Comparison of ENCODE assay signal across 1 cellular context in the genomic region with DNA sequence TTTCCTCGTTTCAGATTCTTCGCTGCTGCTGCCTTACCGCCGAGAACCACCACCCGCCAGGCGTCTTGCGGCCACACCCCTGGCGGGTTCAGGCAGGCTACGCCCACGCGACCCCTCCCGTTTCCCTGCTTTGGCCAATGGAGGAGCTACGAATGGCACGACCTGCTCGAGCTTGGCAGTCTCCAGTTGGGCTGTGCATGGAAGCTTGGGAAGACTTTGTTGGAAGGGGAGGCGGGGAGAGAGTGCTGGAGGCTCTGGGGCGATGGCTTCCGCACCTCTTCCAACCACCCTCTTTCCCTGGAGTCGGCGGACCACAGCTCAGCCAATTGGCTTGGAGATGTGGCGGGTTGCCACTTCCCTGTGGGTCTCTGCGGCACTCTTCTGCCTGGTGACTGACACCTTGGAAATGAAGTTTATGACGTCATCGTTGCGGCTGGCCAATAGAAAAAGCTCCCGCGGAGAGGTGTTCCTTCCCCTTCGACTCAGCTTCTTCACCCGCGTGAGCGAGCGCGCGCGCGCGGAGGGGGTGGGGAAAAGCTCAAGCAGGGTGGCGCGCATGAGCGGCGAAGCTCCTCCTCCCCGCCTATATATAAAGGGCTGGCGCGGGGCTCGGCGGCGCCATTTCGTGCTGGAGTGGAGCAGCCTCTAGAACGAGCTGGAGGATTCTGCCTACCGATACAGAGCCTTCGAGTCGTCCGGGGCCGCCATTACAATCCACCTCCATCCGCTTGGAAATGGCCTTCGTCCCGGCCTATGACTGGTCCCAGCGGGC.
A peak's percentile ranks its signal among the peaks of the same experiment; 100 is the strongest.
TF ChIP-seq lines count a peak whose summit lies in the region.

No MANE protein-coding gene starts in this region.

TF ChIP-seq in HepG2, 621 proteins besides CTCF, POLR2A, EP300 and RAD21 (continued from another document and continues in another):
- TF ChIP-seq RCOR2 (CRISPR knock-in tag; IDR thresholded peaks at IDR 0.05) = no peak
- no peak for TF ChIP-seq LCORL (IDR thresholded peaks at IDR 0.05)
- TF ChIP-seq LCORL (CRISPR knock-in tag; IDR thresholded peaks at IDR 0.05) = 0 out of 2 replicates have a peak, but pooled peaks have one; percentile 43
- peak; percentile 73; the same call in 1 of the 2 replicates for TF ChIP-seq SMAD1 (CRISPR knock-in tag; IDR thresholded peaks at IDR 0.05; ENCODE audit: borderline replicate concordance, low read depth)
- TF ChIP-seq TBP (CRISPR knock-in tag; IDR thresholded peaks at IDR 0.05) = peak; percentile 37; the same call in 1 of the 2 replicates
- peak; percentile 56 for TF ChIP-seq ZNF607 (CRISPR knock-in tag; IDR thresholded peaks at IDR 0.05; ENCODE audit: borderline replicate concordance)
- TF ChIP-seq ZNF333 (CRISPR knock-in tag; IDR thresholded peaks at IDR 0.05; ENCODE audit: borderline replicate concordance) = no peak
- TF ChIP-seq ZBTB40 (IDR thresholded peaks at IDR 0.05) = no peak
- peak; percentile 9; the same call in 1 of the 2 replicates for TF ChIP-seq ZBTB40 (CRISPR knock-in tag; IDR thresholded peaks at IDR 0.05)
- TF ChIP-seq HNF4G (IDR thresholded peaks at IDR 0.05; ENCODE audit: borderline replicate concordance, low read depth, low read length) = peak; percentile 15; the same call in 1 of the 2 replicates
- TF ChIP-seq HNF4G (CRISPR knock-in tag; IDR thresholded peaks at IDR 0.05; ENCODE audit: borderline replicate concordance, low read depth) = no peak
- TF ChIP-seq, protein P1, sequence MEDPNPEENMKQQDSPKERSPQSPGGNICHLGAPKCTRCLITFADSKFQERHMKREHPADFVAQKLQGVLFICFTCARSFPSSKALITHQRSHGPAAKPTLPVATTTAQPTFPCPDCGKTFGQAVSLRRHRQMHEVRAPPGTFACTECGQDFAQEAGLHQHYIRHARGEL (CRISPR knock-in tag; IDR thresholded peaks at IDR 0.05) = 0 out of 2 replicates have a peak, but pooled peaks have one; percentile 17
- TF ChIP-seq, protein P2, sequence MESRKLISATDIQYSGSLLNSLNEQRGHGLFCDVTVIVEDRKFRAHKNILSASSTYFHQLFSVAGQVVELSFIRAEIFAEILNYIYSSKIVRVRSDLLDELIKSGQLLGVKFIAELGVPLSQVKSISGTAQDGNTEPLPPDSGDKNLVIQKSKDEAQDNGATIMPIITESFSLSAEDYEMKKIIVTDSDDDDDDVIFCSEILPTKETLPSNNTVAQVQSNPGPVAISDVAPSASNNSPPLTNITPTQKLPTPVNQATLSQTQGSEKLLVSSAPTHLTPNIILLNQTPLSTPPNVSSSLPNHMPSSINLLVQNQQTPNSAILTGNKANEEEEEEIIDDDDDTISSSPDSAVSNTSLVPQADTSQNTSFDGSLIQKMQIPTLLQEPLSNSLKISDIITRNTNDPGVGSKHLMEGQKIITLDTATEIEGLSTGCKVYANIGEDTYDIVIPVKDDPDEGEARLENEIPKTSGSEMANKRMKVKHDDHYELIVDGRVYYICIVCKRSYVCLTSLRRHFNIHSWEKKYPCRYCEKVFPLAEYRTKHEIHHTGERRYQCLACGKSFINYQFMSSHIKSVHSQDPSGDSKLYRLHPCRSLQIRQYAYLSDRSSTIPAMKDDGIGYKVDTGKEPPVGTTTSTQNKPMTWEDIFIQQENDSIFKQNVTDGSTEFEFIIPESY (CRISPR knock-in tag; IDR thresholded peaks at IDR 0.05) = peak; percentile 99
- TF ChIP-seq RNF219 (CRISPR knock-in tag; IDR thresholded peaks at IDR 0.05) = no peak
- peak; percentile 84; the same call in 1 of the 2 replicates for TF ChIP-seq NKX3-1 (CRISPR knock-in tag; IDR thresholded peaks at IDR 0.05)
- no peak for TF ChIP-seq MAFG (CRISPR knock-in tag; IDR thresholded peaks at IDR 0.05)
- no peak for TF ChIP-seq MAX (IDR thresholded peaks at IDR 0.05)
- TF ChIP-seq ZNF772 (CRISPR knock-in tag; IDR thresholded peaks at IDR 0.05) = no peak
- peak; percentile 88 for TF ChIP-seq E2F5 (CRISPR knock-in tag; conservative IDR thresholded peaks at IDR 0.05)
- no peak for TF ChIP-seq HDAC1 (CRISPR knock-in tag; IDR thresholded peaks at IDR 0.05)
- no peak for TF ChIP-seq RFX1 (IDR thresholded peaks at IDR 0.05)
- TF ChIP-seq DNMT3B (CRISPR knock-in tag; conservative IDR thresholded peaks at IDR 0.05) = peak; percentile 92; the same call in 1 of the 2 replicates
- TF ChIP-seq SMARCE1 (IDR thresholded peaks at IDR 0.05; ENCODE audit: borderline replicate concordance) = no peak
- TF ChIP-seq ZFP90 (CRISPR knock-in tag; IDR thresholded peaks at IDR 0.05; ENCODE audit: borderline replicate concordance) = peak; percentile 87
- peak; percentile 61 for TF ChIP-seq HNRNPK (IDR thresholded peaks at IDR 0.05; ENCODE audit: low read depth, low read length, poor library complexity, severe bottlenecking)
- no peak for TF ChIP-seq KDM5A (IDR thresholded peaks at IDR 0.05; ENCODE audit: borderline replicate concordance, low read length)
- peak; percentile 88 for TF ChIP-seq AKAP8 (CRISPR knock-in tag; IDR thresholded peaks at IDR 0.05)
- peak; percentile 64; the same call in 1 of the 2 replicates for TF ChIP-seq EEA1 (CRISPR knock-in tag; IDR thresholded peaks at IDR 0.05; ENCODE audit: borderline replicate concordance)
- peak; percentile 29; the same call in 1 of the 2 replicates for TF ChIP-seq ZNF639 (CRISPR knock-in tag; conservative IDR thresholded peaks at IDR 0.05)
- TF ChIP-seq ZNF879 (CRISPR knock-in tag; IDR thresholded peaks at IDR 0.05) = peak; percentile 53
- TF ChIP-seq HOXD1 (CRISPR knock-in tag; IDR thresholded peaks at IDR 0.05) = peak; percentile 64
- peak; percentile 64; the same call in 1 of the 2 replicates for TF ChIP-seq ZKSCAN8 (CRISPR knock-in tag; IDR thresholded peaks at IDR 0.05; ENCODE audit: borderline replicate concordance)
- no peak; the same call in 1 of the 2 replicates for TF ChIP-seq ZNF557 (CRISPR knock-in tag; IDR thresholded peaks at IDR 0.05)
- TF ChIP-seq SYNCRIP (IDR thresholded peaks at IDR 0.05; ENCODE audit: insufficient read depth, low read depth, low read length) = no peak
- TF ChIP-seq, protein P3, sequence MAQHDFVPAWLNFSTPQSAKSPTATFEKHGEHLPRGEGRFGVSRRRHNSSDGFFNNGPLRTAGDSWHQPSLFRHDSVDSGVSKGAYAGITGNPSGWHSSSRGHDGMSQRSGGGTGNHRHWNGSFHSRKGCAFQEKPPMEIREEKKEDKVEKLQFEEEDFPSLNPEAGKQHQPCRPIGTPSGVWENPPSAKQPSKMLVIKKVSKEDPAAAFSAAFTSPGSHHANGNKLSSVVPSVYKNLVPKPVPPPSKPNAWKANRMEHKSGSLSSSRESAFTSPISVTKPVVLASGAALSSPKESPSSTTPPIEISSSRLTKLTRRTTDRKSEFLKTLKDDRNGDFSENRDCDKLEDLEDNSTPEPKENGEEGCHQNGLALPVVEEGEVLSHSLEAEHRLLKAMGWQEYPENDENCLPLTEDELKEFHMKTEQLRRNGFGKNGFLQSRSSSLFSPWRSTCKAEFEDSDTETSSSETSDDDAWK (CRISPR knock-in tag; IDR thresholded peaks at IDR 0.05) = no peak
- TF ChIP-seq SOX13 (IDR thresholded peaks at IDR 0.05) = peak; percentile 73; the same call in 1 of the 2 replicates
- TF ChIP-seq SOX13 (CRISPR knock-in tag; conservative IDR thresholded peaks at IDR 0.05 in 1 of 2, IDR thresholded peaks at IDR 0.05 in 1 of 2) = peak in 1 of 2 experiments; percentile 76; a peak in 1 of 4 replicates
- TF ChIP-seq MEIS2 (CRISPR knock-in tag; IDR thresholded peaks at IDR 0.05) = peak; percentile 86; the same call in 1 of the 2 replicates
- no peak for TF ChIP-seq ZFYVE20 (CRISPR knock-in tag; IDR thresholded peaks at IDR 0.05; ENCODE audit: borderline replicate concordance, low read depth)
- peak; percentile 51; the same call in 1 of the 2 replicates for TF ChIP-seq ZNF563 (CRISPR knock-in tag; IDR thresholded peaks at IDR 0.05)
- TF ChIP-seq SPEN (CRISPR knock-in tag; IDR thresholded peaks at IDR 0.05; ENCODE audit: low read depth) = peak; percentile 93
- TF ChIP-seq, protein P4, sequence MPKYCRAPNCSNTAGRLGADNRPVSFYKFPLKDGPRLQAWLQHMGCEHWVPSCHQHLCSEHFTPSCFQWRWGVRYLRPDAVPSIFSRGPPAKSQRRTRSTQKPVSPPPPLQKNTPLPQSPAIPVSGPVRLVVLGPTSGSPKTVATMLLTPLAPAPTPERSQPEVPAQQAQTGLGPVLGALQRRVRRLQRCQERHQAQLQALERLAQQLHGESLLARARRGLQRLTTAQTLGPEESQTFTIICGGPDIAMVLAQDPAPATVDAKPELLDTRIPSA (CRISPR knock-in tag; IDR thresholded peaks at IDR 0.05; ENCODE audit: borderline replicate concordance) = no peak
